8 cellular contexts compared by ENCODE assay signal in the genomic region with DNA sequence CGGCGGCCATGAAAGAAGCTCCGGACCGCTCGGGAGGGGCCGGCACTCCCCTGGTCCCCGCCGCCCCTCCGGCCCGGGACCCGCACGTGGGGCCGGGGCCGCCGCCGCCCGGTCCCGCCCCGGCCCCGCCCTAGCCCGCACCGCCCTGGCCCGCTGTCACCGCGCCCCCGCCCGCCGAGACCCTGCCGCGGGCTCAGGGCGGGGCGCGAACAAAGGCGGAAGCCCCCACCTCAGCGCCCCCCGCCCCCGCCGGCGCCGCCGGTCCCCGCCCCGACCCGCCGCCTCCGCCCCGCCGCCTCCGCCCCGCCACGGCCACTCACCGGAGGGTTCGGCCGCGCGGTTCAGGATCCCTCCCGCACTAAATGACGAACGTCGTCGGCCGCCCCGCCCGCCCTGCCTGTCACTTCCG. TPM values are rescaled to one million over a fixed set of nuclear protein-coding genes. Genes with fewer than 3 reads are reported as not detected.
DNase-seq lines count a peak whose midpoint lies in the region; ATAC-seq, FAIRE-seq and TF ChIP-seq lines count a peak whose summit lies in the region.

A gene (minus strand): TSS at position 360 of the 409 bp plus-strand sequence. CDS start 1,407 bp downstream, outside the sequence.

- FAIRE-seq in RCC 7860 (lab: Jason Lieb, UNC): no peak

- H3K4ac ChIP-seq in mesendoderm (ENCODE audit: low read depth, low read length): peak within 1 kb of the TSS; percentile 100

- peaks cover 5% of the 10 kb centered on the region for H3K79me1 ChIP-seq in mesendoderm (ENCODE audit: low read length)

- H2AFZ ChIP-seq in Loucy (ENCODE audit: low read length): peak within 1 kb of the TSS; percentile 62

- peak within 1 kb of the TSS; percentile 98 for H3K56ac ChIP-seq in mesendoderm (ENCODE audit: low read length)

- H3K27me3 ChIP-seq in BE2C: no peaks in the 10 kb centered on the region
- peaks cover 4% of the 10 kb centered on the region for H3K27me3 ChIP-seq in Loucy (ENCODE audit: insufficient read depth, low read length, poor library complexity, severe bottlenecking)
- no peaks in the 10 kb centered on the region for H3K27me3 ChIP-seq in mesendoderm (ENCODE audit: insufficient read depth, low read length, poor library complexity)
- no peaks in the 10 kb centered on the region for H3K27me3 ChIP-seq in upper lobe of right lung

- H3K18ac ChIP-seq in mesendoderm (ENCODE audit: low read length): peak within 1 kb of the TSS; percentile 96

- H3K4me3 ChIP-seq in BE2C (ENCODE audit: low read depth, low read length): peak within 1 kb of the TSS; percentile 90
- H3K4me3 ChIP-seq in Loucy (ENCODE audit: low read length, poor library complexity, severe bottlenecking): peak within 1 kb of the TSS; percentile 95
- peak within 1 kb of the TSS; percentile 90 for H3K4me3 ChIP-seq in coronary artery
- peak within 1 kb of the TSS; percentile 89 for H3K4me3 ChIP-seq in mesendoderm (ENCODE audit: low read length)
- peak within 1 kb of the TSS; percentile 94 for H3K4me3 ChIP-seq in upper lobe of right lung

- H2BK120ac ChIP-seq in mesendoderm (ENCODE audit: low read depth, low read length): peak within 1 kb of the TSS; percentile 28

- H3K4me2 ChIP-seq in Loucy (ENCODE audit: low read depth, low read length, poor library complexity, severe bottlenecking) (peak within 1 kb of the TSS; percentile 99), mesendoderm (ENCODE audit: low read length) (peak within 1 kb of the TSS; percentile 92)

- peaks cover 26% of the 10 kb centered on the region for H3K4me1 ChIP-seq in BE2C
- peaks cover 17% of the 10 kb centered on the region for H3K4me1 ChIP-seq in Loucy (ENCODE audit: insufficient read depth, low read length, poor library complexity, severe bottlenecking)
- H3K4me1 ChIP-seq in mesendoderm (ENCODE audit: control insufficient read depth, low read depth, low read length): no peaks in the 10 kb centered on the region
- peaks cover 43% of the 10 kb centered on the region for H3K4me1 ChIP-seq in upper lobe of right lung

- H3K9me3 ChIP-seq in BE2C (no peaks in the 10 kb centered on the region), Loucy (ENCODE audit: insufficient read depth, low read depth, low read length) (no peaks in the 10 kb centered on the region), upper lobe of right lung (no peaks in the 10 kb centered on the region)

- H3K79me2 ChIP-seq in Loucy (ENCODE audit: insufficient read depth, low read length) (peaks cover 65% of the 10 kb centered on the region), mesendoderm (ENCODE audit: control insufficient read depth, insufficient read depth, low read length) (peaks cover 8% of the 10 kb centered on the region)

- H3K36me3 ChIP-seq in BE2C (peaks cover 25% of the 10 kb centered on the region), Loucy (ENCODE audit: insufficient read depth, low read length) (peaks cover 18% of the 10 kb centered on the region), mesendoderm (ENCODE audit: control insufficient read depth, insufficient read depth, low read length) (peaks cover 2% of the 10 kb centered on the region), upper lobe of right lung (peaks cover 19% of the 10 kb centered on the region)

- ATAC-seq in GM21447 (IDR thresholded peaks at IDR 0.05; ENCODE audit: unreplicated experiment) (peak; percentile 32), upper lobe of right lung (peak; percentile 3)

- intact Hi-C loops in upper lobe of right lung (cut with DNase I): no loop called here

- no peaks in the 10 kb centered on the region for H3K9me2 ChIP-seq in Loucy (replicated peaks; ENCODE audit: low read depth, low read length)

- H3F3A ChIP-seq in Loucy (ENCODE audit: low read depth): peaks cover 8% of the 10 kb centered on the region; the same call in 1 of the 2 replicates

- peaks cover 33% of the 10 kb centered on the region for H4K20me1 ChIP-seq in Loucy (ENCODE audit: insufficient read depth, low read length, poor library complexity, severe bottlenecking)

- no CpG with 5 or more reads among the region's 65 CpGs for WGBS in mesendoderm (ENCODE audit: extremely low coverage, insufficient coverage, low lambda C conversion rate)

- DNase-seq in BE2C (no peak), coronary artery (ENCODE audit: low spot score) (no peak), mesendoderm (no peak), upper lobe of right lung (no peak), RCC 7860 (ENCODE audit: low spot score) (no peak)
- no peak for DNase-seq in stimulated activated CD4-positive, alpha-beta T cell treated with anti-CD3 and anti-CD28 coated beads, Interleukin-15, amount 100 ng/mL, for 24 hours

- H3K9ac ChIP-seq in Loucy (ENCODE audit: low read depth, low read length, poor library complexity, severe bottlenecking) (peak within 1 kb of the TSS; percentile 100), mesendoderm (ENCODE audit: low read length) (peak within 1 kb of the TSS; percentile 97)

- H4K5ac ChIP-seq in mesendoderm (ENCODE audit: low read length): no peak within 1 kb of the TSS

- H4K8ac ChIP-seq in mesendoderm (ENCODE audit: low read depth, low read length): peak within 1 kb of the TSS; percentile 43

- no peak within 1 kb of the TSS for H2BK15ac ChIP-seq in mesendoderm (replicated peaks; ENCODE audit: low read depth)

- H3K27ac ChIP-seq in coronary artery: peak within 1 kb of the TSS; percentile 83 to 100
- peak within 1 kb of the TSS; percentile 95 for H3K27ac ChIP-seq in mesendoderm (ENCODE audit: low read depth, low read length)
- peak within 1 kb of the TSS; percentile 99 for H3K27ac ChIP-seq in upper lobe of right lung

- TF ChIP-seq CTCF in BE2C (IDR thresholded peaks at IDR 0.05; ENCODE audit: low read depth, low read length) (no peak), Loucy (conservative IDR thresholded peaks at IDR 0.05; ENCODE audit: low read length) (no peak), coronary artery (IDR thresholded peaks at IDR 0.05) (no peak), upper lobe of right lung (IDR thresholded peaks at IDR 0.05) (no peak)

- H2BK5ac ChIP-seq in mesendoderm (ENCODE audit: low read length): peak within 1 kb of the TSS; percentile 89

- H3K23ac ChIP-seq in mesendoderm (ENCODE audit: low read length): peak within 1 kb of the TSS; percentile 100

- H2AK5ac ChIP-seq in mesendoderm (ENCODE audit: low read length): peak within 1 kb of the TSS; percentile 93

RNA-seq across cellular contexts. Expression of the gene that starts here (rescaled TPM):
- polyA plus RNA-seq in BE2C (2012; ENCODE audit: insufficient read depth, insufficient read length, low read depth): 2,008 TPM
- 315 TPM for polyA plus RNA-seq in mesendoderm (2013, experiment 1 of 2)
- polyA plus RNA-seq in mesendoderm (2013, experiment 2 of 2): 325 TPM
- total RNA-seq in upper lobe of right lung: 386 TPM
